ENCODE assay signal across 14 cellular contexts in genomic region chr1:119964673-119965363, GRCh38.
DNase-seq lines count a peak whose midpoint lies in the region; ATAC-seq and TF ChIP-seq lines count a peak whose summit lies in the region.
"Had no signal": no experiment of that assay in that cellular context is flagged by ENCODE, and none has a peak within 500 bp of the region (broad histone marks: within the 10 kb centered on the region; RNA-seq: fewer than 3 reads in every experiment).

No MANE protein-coding gene starts in this region.

- ATAC-seq in heart left ventricle = peak; percentile 22 to 53 (median 40)
- ATAC-seq in GM19467 (IDR thresholded peaks at IDR 0.05; ENCODE audit: unreplicated experiment) = no peak
- ATAC-seq: activated CD4-positive, CD25-positive, alpha-beta regulatory T cell treated with anti-CD3 and anti-CD28 coated beads, Interleukin-2, amount 50 U/mL, for 24 hours; CD8-positive, alpha-beta T cell; stimulated activated effector memory CD8-positive, alpha-beta T cell treated with anti-CD3 and anti-CD28 coated beads, Interleukin-12 subunit alpha, Interleukin-12 subunit beta, amount 100 ng/mL, for 72 hours had no signal

- peak; percentile 65 for DNase-seq in G401 (ENCODE audit: low spot score)
- peak; percentile 83 for DNase-seq in astrocyte of the hippocampus (ENCODE audit: low read depth, low spot score)
- DNase-seq in heart left ventricle = peak in 4 of 5 donors; percentile 27 to 39 (median 36)
- DNase-seq in skeletal muscle cell (ENCODE audit: low read depth) = peak; percentile 39
- no peak for DNase-seq in activated T-cell treated with anti-CD3 and anti-CD28 coated beads, Interleukin-2, amount 50 U/mL, for 1 hour
- DNase-seq in NCI-H2171 (lab: John Stamatoyannopoulos, UW) = no peak
- DNase-seq in NCI-H1694 (lab: John Stamatoyannopoulos, UW) = no peak
- DNase-seq: CD8-positive, alpha-beta T cell; KBM-7; NCI-H226; SIG-M5 had no signal

- TF ChIP-seq POLR2A in heart left ventricle (IDR thresholded peaks at IDR 0.05) = no peak

- H3K4me1 ChIP-seq in heart left ventricle = peaks cover 0 to 66% (median 28%) of the 10 kb centered on the region in 12 donors

- peaks cover 0 to 90% (median 39%) of the 10 kb centered on the region in 9 donors for H3K36me3 ChIP-seq in heart left ventricle

- H3K4me3 ChIP-seq in heart left ventricle (no peak overlapping the region), skeletal muscle cell (ENCODE audit: low read depth, low read length) (no peak overlapping the region)

- H3K27ac ChIP-seq in heart left ventricle = peak overlapping the region in 7 of 12 donors; percentile 18 to 75 (median 58)

- intact Hi-C loops in heart left ventricle (cut with DNase I) = no loop called here

- H3K9me3 ChIP-seq in heart left ventricle = no peaks in the 10 kb centered on the region

- WGBS in heart left ventricle, 4 donors = 49 to 67% (median 64%) methylated on average over 1 of the region's 1 CpG

- no peak for TF ChIP-seq CTCF in heart left ventricle (IDR thresholded peaks at IDR 0.05)

- no peaks in the 10 kb centered on the region for H3K27me3 ChIP-seq in heart left ventricle

- in situ Hi-C loops in G401 (cut with HindIII; ENCODE audit: low sequenced_read_pairs) = no loop called here

Comparison
In these comparisons a context has a peak if more than half of its experiments do, and no peak if none do; other contexts are left out.
1. DNase-seq: peak in G401 (single experiment), astrocyte of the hippocampus (single experiment), heart left ventricle (4 of 5) and skeletal muscle cell (single experiment); none in activated T-cell treated with anti-CD3 and anti-CD28 coated beads, Interleukin-2, amount 50 U/mL, for 1 hour (single experiment), NCI-H2171 (single experiment) and NCI-H1694 (single experiment).